ENCODE assay signal across 16 cellular contexts in genomic region chr4:81833596-81833995, GRCh38.
DNase-seq lines count a peak whose midpoint lies in the region; ATAC-seq lines count a peak whose summit lies in the region.
"Had no signal": no experiment of that assay in that cellular context is flagged by ENCODE, and none has a peak within 500 bp of the region (broad histone marks: within the 10 kb centered on the region; RNA-seq: fewer than 3 reads in every experiment).

No MANE protein-coding gene starts in this region.

- H2BK5ac ChIP-seq in neuronal stem cell (ENCODE audit: low read length), result no peak overlapping the region

- H3K4me3 ChIP-seq in neuronal stem cell (ENCODE audit: low read length in 2 of 2), result no peak overlapping the region
- H3K4me3 ChIP-seq: BLaER1, GM23248 had no signal

- H2AFZ ChIP-seq in neuronal stem cell (ENCODE audit: low read length), result no peak overlapping the region
- H2AFZ ChIP-seq: GM23248 had no signal

- H3K4ac ChIP-seq in neuronal stem cell (ENCODE audit: low read length), result no peak overlapping the region

- H4K91ac ChIP-seq in neuronal stem cell (ENCODE audit: low read depth, low read length, poor library complexity), result no peak overlapping the region

- H2BK120ac ChIP-seq in neuronal stem cell (ENCODE audit: low read depth, low read length), result no peak overlapping the region

- H2BK15ac ChIP-seq in neuronal stem cell (ENCODE audit: low read length), result no peak overlapping the region

- H3K4me2 ChIP-seq in neuronal stem cell (ENCODE audit: insufficient read depth, low read length, poor library complexity, severe bottlenecking), result no peak overlapping the region
- H3K4me2 ChIP-seq: BLaER1 had no signal

- no peaks in the 10 kb centered on the region for H3K79me1 ChIP-seq in neuronal stem cell (ENCODE audit: low read depth, low read length)

- H3K14ac ChIP-seq in neuronal stem cell (ENCODE audit: low read length), result no peak overlapping the region

- DNase-seq in medulla oblongata (ENCODE audit: extremely low spot score), result peak; percentile 66
- DNase-seq in neuronal stem cell (ENCODE audit: low spot score), result peak; percentile 29
- DNase-seq in retina, result peak; percentile 67
- no peak for DNase-seq in NCI-H526 treated with DMSO at 0.1 percent for 48 hours (lab: John Stamatoyannopoulos, UW)
- DNase-seq in epidermal melanocyte (ENCODE audit: insufficient read length, low spot score), result no peak
- DNase-seq: Caco-2; CD4-positive, CD25-positive, alpha-beta regulatory T cell; CD8-positive, alpha-beta T cell; DMS153; DND-41; GM23248; H9 had no signal

- no peak overlapping the region for H2AK5ac ChIP-seq in neuronal stem cell (ENCODE audit: low read depth, low read length)

- H3K9me3 ChIP-seq in neuronal stem cell (replicated peaks in 1 of 2; ENCODE audit: control insufficient read depth in 2 of 2, insufficient read depth in 1 of 2, low read depth in 1 of 2, low read length in 2 of 2), result no peaks in the 10 kb centered on the region
- H3K9me3 ChIP-seq: BLaER1, Caco-2 had no signal

- H4K8ac ChIP-seq in neuronal stem cell (ENCODE audit: low read depth, low read length), result no peak overlapping the region

- no peaks in the 10 kb centered on the region for H3K27me3 ChIP-seq in neuronal stem cell (ENCODE audit: control insufficient read depth in 3 of 3, insufficient read depth in 3 of 3, low read depth in 1 of 3, low read length in 3 of 3)
- H3K27me3 ChIP-seq: BLaER1 had no signal

- no peak overlapping the region for H3K23ac ChIP-seq in neuronal stem cell (ENCODE audit: low read depth, low read length, poor library complexity)

- no peaks in the 10 kb centered on the region for H3K36me3 ChIP-seq in neuronal stem cell (replicated peaks in 1 of 2; ENCODE audit: control insufficient read depth in 2 of 2, insufficient read depth in 2 of 2, low read length in 2 of 2)
- H3K36me3 ChIP-seq: BLaER1 had no signal

- no peak overlapping the region for H3K9ac ChIP-seq in neuronal stem cell (ENCODE audit: low read depth, low read length, poor library complexity)
- H3K9ac ChIP-seq: BLaER1, GM23248 had no signal

- no peaks in the 10 kb centered on the region for H3K4me1 ChIP-seq in neuronal stem cell (ENCODE audit: control insufficient read depth in 2 of 2, insufficient read depth in 1 of 2, low read depth in 1 of 2, low read length in 2 of 2)
- H3K4me1 ChIP-seq: BLaER1, Caco-2 had no signal

- H2BK12ac ChIP-seq in neuronal stem cell (ENCODE audit: low read length), result no peak overlapping the region

- no CpG with 5 or more reads among the region's 4 CpGs for WGBS in neuronal stem cell (ENCODE audit: extremely low coverage in 2 of 2, insufficient read length in 2 of 2, insufficient replicate concordance in 1 of 2), 2 donors

- H3K27ac ChIP-seq in neuronal stem cell (replicated peaks; ENCODE audit: low read length), result no peak overlapping the region
- H3K27ac ChIP-seq: BLaER1, C4-2B, GM23248 had no signal

- ATAC-seq in HG03097 (IDR thresholded peaks at IDR 0.05; ENCODE audit: low FRiP score, unreplicated experiment), result no peak
- ATAC-seq: CD8-positive, alpha-beta T cell; HCT116 had no signal

- no peak overlapping the region for H3K18ac ChIP-seq in neuronal stem cell (ENCODE audit: low read length)

Comparison
In these comparisons a context has a peak if more than half of its experiments do, and no peak if none do; other contexts are left out.
1. DNase-seq: peak in medulla oblongata (single experiment), neuronal stem cell (single experiment) and retina (single experiment); none in NCI-H526 treated with DMSO at 0.1 percent for 48 hours (single experiment) and epidermal melanocyte (single experiment).